8 cellular contexts compared by ENCODE assay signal in the genomic region with DNA sequence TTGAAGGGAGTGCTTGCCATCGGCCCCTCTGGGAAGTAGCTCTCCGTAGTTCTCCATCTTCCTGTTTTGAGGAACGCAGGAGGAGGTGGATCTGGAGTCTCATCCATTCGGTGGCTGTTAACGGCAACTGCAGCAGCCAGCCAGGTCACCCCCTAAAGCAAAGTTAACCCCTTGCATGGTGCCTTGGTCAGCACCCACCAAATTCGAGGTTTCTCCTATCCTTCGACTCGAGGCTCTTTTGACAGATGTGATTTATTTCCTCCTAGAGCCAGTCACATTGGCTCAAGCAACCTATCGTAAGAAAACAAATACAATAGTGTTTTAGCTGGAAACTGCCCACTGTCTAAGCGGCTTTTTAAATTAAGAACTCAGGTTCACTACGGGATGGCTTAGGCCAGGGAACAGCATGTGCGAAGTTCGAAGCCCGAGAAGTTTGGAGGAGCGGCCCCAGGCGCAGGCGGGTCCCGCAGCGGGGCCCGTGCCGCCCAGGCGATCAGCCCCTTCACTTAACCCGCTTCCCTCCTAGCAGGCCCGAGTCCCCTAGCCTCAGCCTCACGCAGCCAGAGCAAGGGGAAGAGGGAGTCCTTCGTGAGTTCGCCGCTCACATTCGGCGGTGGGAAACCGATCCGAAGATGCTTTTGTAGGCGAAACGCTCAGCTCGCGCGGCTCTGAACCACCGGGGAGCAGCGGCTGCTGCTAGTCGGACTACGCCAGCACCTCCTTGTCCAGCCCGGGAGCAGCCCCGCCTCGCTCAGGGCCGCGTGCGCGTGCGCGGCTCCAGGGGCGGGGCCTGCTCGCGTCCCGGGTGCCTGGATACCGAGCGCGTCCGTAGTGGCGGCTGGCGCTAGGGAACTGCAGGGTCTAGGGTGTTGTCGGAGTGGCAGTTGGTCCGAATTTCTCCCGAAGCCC. TPM values are rescaled to one million over a fixed set of nuclear protein-coding genes. Genes with fewer than 3 reads are reported as not detected.
A peak's percentile ranks its signal among the peaks of the same experiment; 100 is the strongest.
DNase-seq lines count a peak whose midpoint lies in the region; FAIRE-seq and TF ChIP-seq lines count a peak whose summit lies in the region.

A gene (plus strand): TSS at position 797 of the 909 bp plus-strand sequence. CDS start 289 bp downstream, outside the sequence.

- H4K20me1 ChIP-seq in Loucy (ENCODE audit: insufficient read depth, low read length, poor library complexity, severe bottlenecking) = no peaks in the 10 kb centered on the region

- H2BK15ac ChIP-seq in neuronal stem cell (ENCODE audit: low read length) = no peak within 1 kb of the TSS

- H4K91ac ChIP-seq in neuronal stem cell (ENCODE audit: low read depth, low read length, poor library complexity) = no peak within 1 kb of the TSS

- H4K8ac ChIP-seq in neuronal stem cell (ENCODE audit: low read depth, low read length) = no peak within 1 kb of the TSS

- H3K9me2 ChIP-seq in Loucy (replicated peaks; ENCODE audit: low read depth, low read length) = no peaks in the 10 kb centered on the region

- H3K9me3 ChIP-seq in HAP-1 (no peaks in the 10 kb centered on the region), Loucy (ENCODE audit: insufficient read depth, low read depth, low read length) (no peaks in the 10 kb centered on the region), SJSA1 (replicated peaks) (no peaks in the 10 kb centered on the region), neuronal stem cell (replicated peaks in 1 of 2; ENCODE audit: control insufficient read depth in 2 of 2, insufficient read depth in 1 of 2, low read depth in 1 of 2, low read length in 2 of 2) (no peaks in the 10 kb centered on the region), subcutaneous abdominal adipose tissue (ENCODE audit: control insufficient read depth in 5 of 5, low read length in 5 of 5) (no peaks in the 10 kb centered on the region)

- DNase-seq in G401 (ENCODE audit: low spot score) (peak; percentile 89), HAP-1 (ENCODE audit: low spot score in 2 of 2) (peak; percentile 68 to 88), SJSA1 (ENCODE audit: low read depth in 1 of 2, low spot score in 2 of 2) (peak; percentile 90 to 95), frontal cortex (ENCODE audit: low spot score in 2 of 2) (peak; percentile 93 to 97), neuronal stem cell (ENCODE audit: low spot score) (peak; percentile 87)
- DNase-seq in activated naive CD4-positive, alpha-beta T cell treated with Interleukin-2 at 50 U/mL for 16 hours = peak; percentile 80

- H3K18ac ChIP-seq in neuronal stem cell (ENCODE audit: low read length) = peak within 1 kb of the TSS; percentile 96

- no peak for FAIRE-seq in frontal cortex (lab: Jason Lieb, UNC)

- H3K4ac ChIP-seq in neuronal stem cell (ENCODE audit: low read length) = no peak within 1 kb of the TSS

- peaks cover 4% of the 10 kb centered on the region; the same call in 1 of the 2 replicates for H3K4me1 ChIP-seq in HAP-1
- H3K4me1 ChIP-seq in Loucy (ENCODE audit: insufficient read depth, low read length, poor library complexity, severe bottlenecking) = peaks cover 39% of the 10 kb centered on the region
- peaks cover 19% of the 10 kb centered on the region for H3K4me1 ChIP-seq in SJSA1 (replicated peaks)
- peaks cover 0 to 1% of the 10 kb centered on the region in 2 donors for H3K4me1 ChIP-seq in neuronal stem cell (ENCODE audit: control insufficient read depth in 2 of 2, insufficient read depth in 1 of 2, low read depth in 1 of 2, low read length in 2 of 2)
- H3K4me1 ChIP-seq in subcutaneous abdominal adipose tissue (ENCODE audit: control insufficient read depth in 5 of 5, insufficient read depth in 5 of 5, low read length in 5 of 5) = peaks cover 2 to 38% (median 20%) of the 10 kb centered on the region in 5 donors

- H3K79me1 ChIP-seq in neuronal stem cell (ENCODE audit: low read depth, low read length) = peaks cover 1% of the 10 kb centered on the region

- H3K9ac ChIP-seq in Loucy (ENCODE audit: low read depth, low read length, poor library complexity, severe bottlenecking) = peak within 1 kb of the TSS; percentile 59
- peak within 1 kb of the TSS; percentile 95 for H3K9ac ChIP-seq in neuronal stem cell (ENCODE audit: low read depth, low read length, poor library complexity)
- H3K9ac ChIP-seq in subcutaneous abdominal adipose tissue (ENCODE audit: low read length in 5 of 5) = peak within 1 kb of the TSS in 4 of 5 donors; percentile 34 to 85 (median 76)

- H3K4me3 ChIP-seq in HAP-1 (peak within 1 kb of the TSS; percentile 49), Loucy (ENCODE audit: low read length, poor library complexity, severe bottlenecking) (peak within 1 kb of the TSS; percentile 73), SJSA1 (peak within 1 kb of the TSS; percentile 48), neuronal stem cell (ENCODE audit: low read length in 2 of 2) (peak within 1 kb of the TSS; percentile 83 to 84), subcutaneous abdominal adipose tissue (ENCODE audit: low read depth in 1 of 5, low read length in 5 of 5) (peak within 1 kb of the TSS; percentile 73 to 84 (median 81))

- no peak within 1 kb of the TSS for H2BK12ac ChIP-seq in neuronal stem cell (ENCODE audit: low read length)

- H2BK5ac ChIP-seq in neuronal stem cell (ENCODE audit: low read length) = peak within 1 kb of the TSS; percentile 83

- H3F3A ChIP-seq in Loucy (ENCODE audit: low read depth) = peaks cover 7% of the 10 kb centered on the region; the same call in 1 of the 2 replicates

- WGBS in neuronal stem cell (ENCODE audit: extremely low coverage in 2 of 2, insufficient read length in 2 of 2, insufficient replicate concordance in 1 of 2), 2 donors = no CpG with 5 or more reads among the region's 63 CpGs

- H3K14ac ChIP-seq in neuronal stem cell (ENCODE audit: low read length) = peak within 1 kb of the TSS; percentile 71

- no peak within 1 kb of the TSS for H3K27ac ChIP-seq in SJSA1
- H3K27ac ChIP-seq in neuronal stem cell (replicated peaks; ENCODE audit: low read length) = peak within 1 kb of the TSS; percentile 37
- H3K27ac ChIP-seq in subcutaneous abdominal adipose tissue (ENCODE audit: low read depth, low read length) = peak within 1 kb of the TSS; percentile 69

- TF ChIP-seq CTCF in Loucy (conservative IDR thresholded peaks at IDR 0.05; ENCODE audit: low read length) = no peak

- H2AK5ac ChIP-seq in neuronal stem cell (ENCODE audit: low read depth, low read length) = no peak within 1 kb of the TSS

- peak within 1 kb of the TSS; percentile 98 for H3K23ac ChIP-seq in neuronal stem cell (ENCODE audit: low read depth, low read length, poor library complexity)

- peaks cover 3% of the 10 kb centered on the region for H3K36me3 ChIP-seq in HAP-1 (replicated peaks)
- H3K36me3 ChIP-seq in Loucy (ENCODE audit: insufficient read depth, low read length) = peaks cover 3% of the 10 kb centered on the region; the same call in 1 of the 2 replicates
- peaks cover 3% of the 10 kb centered on the region for H3K36me3 ChIP-seq in SJSA1
- H3K36me3 ChIP-seq in neuronal stem cell (replicated peaks in 1 of 2; ENCODE audit: control insufficient read depth in 2 of 2, insufficient read depth in 2 of 2, low read length in 2 of 2) = peaks cover 0 to 34% of the 10 kb centered on the region in 2 donors
- peaks cover 0 to 12% (median 5%) of the 10 kb centered on the region in 5 donors for H3K36me3 ChIP-seq in subcutaneous abdominal adipose tissue (ENCODE audit: control insufficient read depth in 5 of 5, insufficient read depth in 5 of 5, low read length in 5 of 5)

- H3K79me2 ChIP-seq in Loucy (ENCODE audit: insufficient read depth, low read length) = no peaks in the 10 kb centered on the region

- peak within 1 kb of the TSS; percentile 71 for H3K4me2 ChIP-seq in Loucy (ENCODE audit: low read depth, low read length, poor library complexity, severe bottlenecking)
- H3K4me2 ChIP-seq in neuronal stem cell (ENCODE audit: insufficient read depth, low read length, poor library complexity, severe bottlenecking) = peak within 1 kb of the TSS; percentile 100

- no peak within 1 kb of the TSS for H2BK120ac ChIP-seq in neuronal stem cell (ENCODE audit: low read depth, low read length)

- H2AFZ ChIP-seq in Loucy (ENCODE audit: low read length) (peak within 1 kb of the TSS; percentile 66; the same call in 1 of the 2 replicates), neuronal stem cell (ENCODE audit: low read length) (peak within 1 kb of the TSS; percentile 97)

- in situ Hi-C loops in G401 (cut with HindIII; ENCODE audit: low sequenced_read_pairs) = no loop called here
- in situ Hi-C loops in HAP-1 (cut with MboI; ENCODE audit: low sequenced_read_pairs) = no loop called here

- H3K27me3 ChIP-seq in HAP-1 (ENCODE audit: low read depth) (peaks cover 3% of the 10 kb centered on the region; the same call in 1 of the 2 replicates), Loucy (ENCODE audit: insufficient read depth, low read length, poor library complexity, severe bottlenecking) (no peaks in the 10 kb centered on the region), SJSA1 (replicated peaks) (no peaks in the 10 kb centered on the region), neuronal stem cell (ENCODE audit: control insufficient read depth in 3 of 3, insufficient read depth in 3 of 3, low read depth in 1 of 3, low read length in 3 of 3) (peaks cover 0 to 7% (median 0%) of the 10 kb centered on the region in 3 experiments), subcutaneous abdominal adipose tissue (ENCODE audit: control insufficient read depth in 5 of 5, insufficient read depth in 4 of 5, low read length in 5 of 5) (no peaks in the 10 kb centered on the region)

RNA-seq across cellular contexts. Expression of the gene that starts here (rescaled TPM):
- total RNA-seq in G401 (2014; rRNA removed; shearing (Covaris generic)) = 4.0 TPM in 1 of 2 replicates, not detected in the other
- 2.9 and 3.0 TPM in 2 replicates for total RNA-seq in SJSA1 (2014; rRNA removed; shearing (Covaris generic))
- total RNA-seq in frontal cortex = 1.2 TPM
- polyA plus RNA-seq in neuronal stem cell (2013, experiment 1 of 2) = 0.17 TPM
- polyA plus RNA-seq in neuronal stem cell (2013, experiment 2 of 2) = 0.22 TPM
